1 cellular context compared by ENCODE assay signal in the genomic region with DNA sequence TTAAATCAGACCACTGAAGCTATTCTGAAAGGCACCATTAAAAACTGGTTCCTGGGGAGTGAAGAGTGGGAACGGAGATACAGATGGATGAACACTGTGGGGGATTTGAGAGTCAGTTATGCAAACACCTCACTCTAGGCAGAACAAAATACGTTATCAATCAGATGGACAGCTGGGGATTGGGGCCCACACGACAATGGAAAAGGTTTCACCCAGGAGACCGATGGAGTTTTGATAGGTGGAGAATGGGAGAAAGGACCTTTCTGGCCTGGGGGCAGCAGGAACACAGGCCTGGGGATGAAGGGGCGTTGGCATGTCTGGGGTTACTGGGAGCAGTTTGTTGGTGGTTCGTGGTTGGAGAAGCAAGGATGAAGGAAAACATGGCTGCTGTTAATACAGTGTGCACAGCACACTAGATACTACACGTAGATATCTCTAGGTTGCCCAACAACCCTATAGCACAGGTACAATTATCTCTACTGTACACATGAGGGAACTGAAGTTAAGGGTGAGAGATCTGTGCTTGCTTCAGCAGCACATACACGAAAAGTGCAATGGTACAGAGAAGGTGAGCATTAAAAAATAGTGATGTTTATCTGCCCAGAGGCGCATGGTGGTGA.
TF ChIP-seq lines count a peak whose summit lies in the region.

No MANE protein-coding gene starts in this region.

TF ChIP-seq in WTC11, 78 proteins besides CTCF, POLR2A, EP300 and RAD21 (continued from another document):
- TF ChIP-seq, protein P1, sequence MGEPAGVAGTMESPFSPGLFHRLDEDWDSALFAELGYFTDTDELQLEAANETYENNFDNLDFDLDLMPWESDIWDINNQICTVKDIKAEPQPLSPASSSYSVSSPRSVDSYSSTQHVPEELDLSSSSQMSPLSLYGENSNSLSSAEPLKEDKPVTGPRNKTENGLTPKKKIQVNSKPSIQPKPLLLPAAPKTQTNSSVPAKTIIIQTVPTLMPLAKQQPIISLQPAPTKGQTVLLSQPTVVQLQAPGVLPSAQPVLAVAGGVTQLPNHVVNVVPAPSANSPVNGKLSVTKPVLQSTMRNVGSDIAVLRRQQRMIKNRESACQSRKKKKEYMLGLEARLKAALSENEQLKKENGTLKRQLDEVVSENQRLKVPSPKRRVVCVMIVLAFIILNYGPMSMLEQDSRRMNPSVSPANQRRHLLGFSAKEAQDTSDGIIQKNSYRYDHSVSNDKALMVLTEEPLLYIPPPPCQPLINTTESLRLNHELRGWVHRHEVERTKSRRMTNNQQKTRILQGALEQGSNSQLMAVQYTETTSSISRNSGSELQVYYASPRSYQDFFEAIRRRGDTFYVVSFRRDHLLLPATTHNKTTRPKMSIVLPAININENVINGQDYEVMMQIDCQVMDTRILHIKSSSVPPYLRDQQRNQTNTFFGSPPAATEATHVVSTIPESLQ (CRISPR knock-in tag; IDR thresholded peaks at IDR 0.05): no peak
- TF ChIP-seq, protein P2, sequence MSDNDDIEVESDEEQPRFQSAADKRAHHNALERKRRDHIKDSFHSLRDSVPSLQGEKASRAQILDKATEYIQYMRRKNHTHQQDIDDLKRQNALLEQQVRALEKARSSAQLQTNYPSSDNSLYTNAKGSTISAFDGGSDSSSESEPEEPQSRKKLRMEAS (CRISPR knock-in tag; IDR thresholded peaks at IDR 0.05): no peak
